In the genomic region with DNA sequence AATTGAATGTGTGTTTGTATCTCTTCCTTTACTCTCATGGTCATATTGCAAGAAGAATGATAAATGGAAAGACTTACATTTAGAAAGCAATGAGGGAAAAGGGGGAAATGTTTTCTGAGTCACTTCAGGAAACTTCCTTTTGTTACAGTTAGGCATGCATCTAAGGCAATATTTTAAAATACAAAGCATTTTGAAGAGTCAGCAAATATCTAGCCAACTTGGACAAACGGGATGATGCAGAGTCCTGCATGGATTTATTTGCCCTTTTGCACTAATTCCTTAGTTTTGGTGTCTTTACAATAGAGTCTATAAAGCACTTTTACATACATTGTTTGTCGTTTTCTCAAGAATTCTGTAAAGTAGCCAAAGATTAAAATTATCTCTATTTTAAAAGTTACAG, we compare ENCODE assay signal across 20 cellular contexts.
DNase-seq lines count a peak whose midpoint lies in the region; ATAC-seq, FAIRE-seq and TF ChIP-seq lines count a peak whose summit lies in the region.
"Had no signal": no experiment of that assay in that cellular context is flagged by ENCODE, and none has a peak within 500 bp of the region (broad histone marks: within the 10 kb centered on the region; RNA-seq: fewer than 3 reads in every experiment).

No MANE protein-coding gene starts in this region.

- H3K36me3 Mint-ChIP-seq in nephron (ENCODE audit: low read depth) = no peaks in the 10 kb centered on the region
- no peaks in the 10 kb centered on the region for H3K36me3 Mint-ChIP-seq in mesothelial cell of epicardium
- H3K36me3 Mint-ChIP-seq in neural progenitor cell = no peaks in the 10 kb centered on the region
- H3K36me3 Mint-ChIP-seq: CD8-positive, alpha-beta T cell had no signal

- H3K27me3 Mint-ChIP-seq in nephron (ENCODE audit: low read depth) (no peaks in the 10 kb centered on the region), mesothelial cell of epicardium (ENCODE audit: low read depth) (peaks cover 6% of the 10 kb centered on the region), neural progenitor cell (ENCODE audit: insufficient read depth, low read depth) (no peaks in the 10 kb centered on the region)
- H3K27me3 Mint-ChIP-seq: CD4-positive, alpha-beta T cell had no signal

- TF ChIP-seq EP300 in HepG2 (IDR thresholded peaks at IDR 0.05; ENCODE audit: low read depth in 2 of 2, low read length in 2 of 2) (no peak), HepG2 (CRISPR knock-in tag; IDR thresholded peaks at IDR 0.05; ENCODE audit: borderline replicate concordance) (no peak), K562 (IDR thresholded peaks at IDR 0.05; ENCODE audit: low read length) (no peak)

- TF ChIP-seq RAD21 in HepG2 (CRISPR knock-in tag; IDR thresholded peaks at IDR 0.05) (no peak), K562 (CRISPR knock-in tag; conservative IDR thresholded peaks at IDR 0.05 in 1 of 2, IDR thresholded peaks at IDR 0.05 in 1 of 2) (no peak)

- intact Hi-C loops in HepG2 (cut with micrococcal nuclease; ENCODE audit: unreplicated experiment) = no loop called here
- intact Hi-C loops in right lobe of liver (cut with DNase I) = no loop called here
- intact Hi-C loops in K562 (cut with micrococcal nuclease) = no loop called here

- H3K9ac ChIP-seq in HepG2 (ENCODE audit: insufficient read depth, low read depth, low read length) (no peak overlapping the region), K562 (ENCODE audit: insufficient read depth in 1 of 2, low read depth in 2 of 2, low read length in 2 of 2) (no peak overlapping the region), neural progenitor cell (no peak overlapping the region)
- H3K9ac ChIP-seq: BLaER1 treated with 17β-estradiol and CSF1 and Interleukin-3, amounts not matched to agents 10 nM and 100 nM had no signal

- no peaks in the 10 kb centered on the region for H3F3A ChIP-seq in neural progenitor cell (ENCODE audit: low read depth)

- H3K27me3 ChIP-seq in HepG2 (ENCODE audit: control insufficient read depth in 1 of 2, insufficient read depth in 2 of 2, low read length in 2 of 2) (no peaks in the 10 kb centered on the region), right lobe of liver (no peaks in the 10 kb centered on the region), K562 (ENCODE audit: control insufficient read depth in 2 of 2, insufficient read depth in 2 of 2, low read length in 2 of 2) (no peaks in the 10 kb centered on the region), neural progenitor cell (no peaks in the 10 kb centered on the region)
- H3K27me3 ChIP-seq: BLaER1 treated with 17β-estradiol and CSF1 and Interleukin-3, amounts not matched to agents 10 nM and 100 nM had no signal

- no peak overlapping the region for H2AFZ ChIP-seq in HepG2 (ENCODE audit: low read length)
- no peak overlapping the region for H2AFZ ChIP-seq in K562 (ENCODE audit: low read depth, low read length)
- no peak overlapping the region for H2AFZ ChIP-seq in neural progenitor cell (replicated peaks)

- H3K4me3 ChIP-seq in HepG2 (replicated peaks in 1 of 3; ENCODE audit: insufficient read depth in 1 of 3, low read depth in 2 of 3, low read length in 3 of 3) (no peak overlapping the region), right lobe of liver (no peak overlapping the region), K562 (no peak overlapping the region), neural progenitor cell (no peak overlapping the region)
- H3K4me3 ChIP-seq: BLaER1 treated with 17β-estradiol and CSF1 and Interleukin-3, amounts not matched to agents 10 nM and 100 nM had no signal

- no peaks in the 10 kb centered on the region for H3K36me3 ChIP-seq in HepG2 (replicated peaks in 1 of 2; ENCODE audit: control insufficient read depth in 1 of 2, insufficient read depth in 2 of 2, low read length in 2 of 2)
- H3K36me3 ChIP-seq in right lobe of liver = no peaks in the 10 kb centered on the region
- H3K36me3 ChIP-seq in K562 (ENCODE audit: control insufficient read depth, insufficient read depth, low read length) = no peaks in the 10 kb centered on the region
- no peaks in the 10 kb centered on the region for H3K36me3 ChIP-seq in neural progenitor cell
- H3K36me3 ChIP-seq: BLaER1 treated with 17β-estradiol and CSF1 and Interleukin-3, amounts not matched to agents 10 nM and 100 nM had no signal

- TF ChIP-seq CTCF in HepG2 (CRISPR knock-in tag; IDR thresholded peaks at IDR 0.05) = no peak
- TF ChIP-seq CTCF in right lobe of liver (IDR thresholded peaks at IDR 0.05) = no peak
- TF ChIP-seq CTCF in K562 (IDR thresholded peaks at IDR 0.05 in 2 of 3, conservative IDR thresholded peaks at IDR 0.05 in 1 of 3; ENCODE audit: insufficient read depth in 2 of 3, low read depth in 1 of 3, low read length in 3 of 3) = no peak
- no peak for TF ChIP-seq CTCF in nephron (IDR thresholded peaks at IDR 0.05; ENCODE audit: unreplicated experiment in 3 of 3)
- TF ChIP-seq CTCF in mesothelial cell of epicardium (IDR thresholded peaks at IDR 0.05; ENCODE audit: unreplicated experiment) = no peak
- TF ChIP-seq CTCF in neural progenitor cell (IDR thresholded peaks at IDR 0.05) = no peak

- POLR2A ChIA-PET in HepG2 (lab: Yijun Ruan, JAX) = no interaction called here
- POLR2A ChIA-PET in K562 (lab: Yijun Ruan, JAX) = no interaction called here

- no peak overlapping the region for H3K4me2 ChIP-seq in HepG2 (ENCODE audit: low read depth, low read length)
- no peak overlapping the region for H3K4me2 ChIP-seq in K562 (ENCODE audit: insufficient read depth, low read length)
- H3K4me2 ChIP-seq in neural progenitor cell = no peak overlapping the region
- H3K4me2 ChIP-seq: BLaER1 treated with 17β-estradiol and CSF1 and Interleukin-3, amounts not matched to agents 10 nM and 100 nM had no signal

- H3K4me1 Mint-ChIP-seq in nephron = peaks cover 36% of the 10 kb centered on the region
- H3K4me1 Mint-ChIP-seq in mesothelial cell of epicardium = no peaks in the 10 kb centered on the region
- H3K4me1 Mint-ChIP-seq in neural progenitor cell = no peaks in the 10 kb centered on the region

- ATAC-seq in HepG2 (no peak), right lobe of liver (no peak), K562 (no peak)
- ATAC-seq: CD8-positive, alpha-beta T cell had no signal

- H3K9me1 ChIP-seq in K562 (ENCODE audit: control insufficient read depth, insufficient read depth, low read length) = no peaks in the 10 kb centered on the region

- no peaks in the 10 kb centered on the region for H3K79me2 ChIP-seq in HepG2 (ENCODE audit: insufficient read depth, low read length)
- H3K79me2 ChIP-seq in K562 (ENCODE audit: control insufficient read depth, insufficient read depth, low read length) = no peaks in the 10 kb centered on the region
- no peaks in the 10 kb centered on the region for H3K79me2 ChIP-seq in neural progenitor cell (ENCODE audit: low read depth)

- H4K20me1 ChIP-seq in HepG2 (ENCODE audit: insufficient read depth, low read length) = no peaks in the 10 kb centered on the region
- no peaks in the 10 kb centered on the region for H4K20me1 ChIP-seq in K562 (replicated peaks; ENCODE audit: control insufficient read depth, insufficient read depth, low read length)
- no peaks in the 10 kb centered on the region for H4K20me1 ChIP-seq in neural progenitor cell (ENCODE audit: low read depth)
- H4K20me1 ChIP-seq: BLaER1 treated with 17β-estradiol and CSF1 and Interleukin-3, amounts not matched to agents 10 nM and 100 nM had no signal

- in situ Hi-C loops in HepG2 (cut with HindIII; ENCODE audit: extremely low pct_ligation_motif_present, low pct_unique_long_range_greater_than_20kb) = no loop called here
- in situ Hi-C loops in K562 (cut with MboI) = no loop called here

- H3K4me1 ChIP-seq in HepG2 (ENCODE audit: insufficient read depth, low read length) (no peaks in the 10 kb centered on the region), right lobe of liver (no peaks in the 10 kb centered on the region), K562 (replicated peaks in 1 of 2; ENCODE audit: control insufficient read depth in 2 of 2, insufficient read depth in 2 of 2, low read length in 2 of 2) (no peaks in the 10 kb centered on the region), neural progenitor cell (no peaks in the 10 kb centered on the region)
- H3K4me1 ChIP-seq: BLaER1 treated with 17β-estradiol and CSF1 and Interleukin-3, amounts not matched to agents 10 nM and 100 nM; Caco-2 had no signal

- TF ChIP-seq POLR2A in HepG2 (IDR thresholded peaks at IDR 0.05; ENCODE audit: insufficient read depth in 1 of 2, low read depth in 2 of 2, low read length in 2 of 2) (no peak), right lobe of liver (IDR thresholded peaks at IDR 0.05) (no peak), K562 (conservative IDR thresholded peaks at IDR 0.05) (no peak)

- BruUV-seq in HepG2 (replicated peaks; lab: Mats Ljungman, UMichigan) (no TSS peak), K562 (replicated peaks; lab: Mats Ljungman, UMichigan) (no TSS peak)

- 0% methylated on average over 2 of the region's 2 CpGs for WGBS in HepG2 (ENCODE audit: low lambda C conversion rate)
- 23% methylated on average over 2 of the region's 2 CpGs for WGBS in right lobe of liver (ENCODE audit: insufficient coverage, low coverage, low lambda C conversion rate, missing lambda C conversion rate)
- 0% methylated on average over 2 of the region's 2 CpGs for WGBS in K562 (ENCODE audit: insufficient coverage, low coverage, missing lambda C conversion rate)

- no peak overlapping the region for H3K27ac ChIP-seq in HepG2 (ENCODE audit: extremely low read length, insufficient read depth, low read length)
- no peak overlapping the region for H3K27ac ChIP-seq in right lobe of liver
- no peak overlapping the region for H3K27ac ChIP-seq in K562 (ENCODE audit: extremely low read depth, low read depth, low read length)
- no peak overlapping the region for H3K27ac ChIP-seq in neural progenitor cell
- H3K27ac ChIP-seq: 22Rv1; BLaER1 treated with 17β-estradiol and CSF1 and Interleukin-3, amounts not matched to agents 10 nM and 100 nM; C4-2B had no signal

- no peak for FAIRE-seq in HepG2 (lab: Jason Lieb, UNC)
- no peak for FAIRE-seq in K562 (lab: Jason Lieb, UNC)
- FAIRE-seq: D721Med, G401.6, GM12891, GM19239 had no signal

- H3K9me3 Mint-ChIP-seq in nephron = no peaks in the 10 kb centered on the region
- H3K9me3 Mint-ChIP-seq in mesothelial cell of epicardium = no peaks in the 10 kb centered on the region
- no peaks in the 10 kb centered on the region for H3K9me3 Mint-ChIP-seq in neural progenitor cell
- H3K9me3 Mint-ChIP-seq: CD4-positive, alpha-beta T cell; CD8-positive, alpha-beta T cell had no signal

- H3K4me3 Mint-ChIP-seq in nephron (no peak overlapping the region), mesothelial cell of epicardium (no peak overlapping the region), neural progenitor cell (no peak overlapping the region)
- H3K4me3 Mint-ChIP-seq: CD4-positive, alpha-beta T cell; CD8-positive, alpha-beta T cell had no signal

- H3K9me3 ChIP-seq in HepG2 (ENCODE audit: low read length) (no peaks in the 10 kb centered on the region), right lobe of liver (no peaks in the 10 kb centered on the region), K562 (replicated peaks; ENCODE audit: control insufficient read depth, insufficient read depth, low read depth, low read length) (no peaks in the 10 kb centered on the region), neural progenitor cell (ENCODE audit: low read depth) (no peaks in the 10 kb centered on the region)
- H3K9me3 ChIP-seq: BLaER1 treated with 17β-estradiol and CSF1 and Interleukin-3, amounts not matched to agents 10 nM and 100 nM; Caco-2 had no signal

- no peak for DNase-seq in HepG2 (ENCODE audit: low spot score)
- no peak for DNase-seq in right lobe of liver
- no peak for DNase-seq in K562 (ENCODE audit: extremely low read depth in 1 of 4, low spot score in 3 of 4)
- no peak for DNase-seq in mesothelial cell of epicardium (ENCODE audit: low spot score in 2 of 2, unreplicated experiment in 2 of 2)
- DNase-seq in neural progenitor cell (ENCODE audit: low spot score) = no peak
- DNase-seq: ACHN; Caco-2; Calu3; CD4-positive, alpha-beta T cell; CD8-positive, alpha-beta T cell; DMS79 treated with DMSO at 0.1 percent for 48 hours; GF-D8 had no signal

- CTCF ChIA-PET in HepG2 (lab: Yijun Ruan, JAX; ENCODE audit: low intra/inter-chr PET ratio, low total read pairs) = no interaction called here
- CTCF ChIA-PET in K562 (lab: Yijun Ruan, JAX; ENCODE audit: low intra/inter-chr PET ratio) = no interaction called here

- peak overlapping the region; percentile 48 to 89 (median 74) for H3K27ac Mint-ChIP-seq in nephron
- H3K27ac Mint-ChIP-seq in mesothelial cell of epicardium = no peak overlapping the region
- no peak overlapping the region for H3K27ac Mint-ChIP-seq in neural progenitor cell
- H3K27ac Mint-ChIP-seq: CD4-positive, alpha-beta T cell; CD8-positive, alpha-beta T cell had no signal

Comparison
In these comparisons a context has a peak if more than half of its experiments do, and no peak if none do; other contexts are left out.
1. H3K27ac Mint-ChIP-seq: peak in nephron (3 of 3); none in mesothelial cell of epicardium (single experiment) and neural progenitor cell (single experiment).